2 cellular contexts compared by ENCODE assay signal in the genomic region with DNA sequence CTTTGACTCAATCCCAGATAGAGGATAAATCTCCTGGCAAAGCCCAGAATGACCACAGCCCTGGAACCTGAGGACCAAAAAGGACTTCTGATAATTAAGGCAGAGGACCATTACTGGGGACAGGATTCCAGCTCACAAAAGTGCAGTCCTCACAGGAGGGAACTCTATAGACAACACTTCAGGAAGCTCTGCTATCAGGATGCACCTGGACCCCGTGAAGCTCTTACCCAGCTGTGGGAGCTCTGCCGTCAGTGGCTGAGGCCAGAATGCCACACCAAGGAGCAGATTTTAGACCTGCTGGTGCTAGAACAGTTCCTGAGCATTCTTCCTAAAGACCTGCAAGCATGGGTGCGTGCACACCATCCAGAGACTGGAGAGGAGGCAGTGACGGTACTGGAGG.
TF ChIP-seq lines count a peak whose summit lies in the region.

No MANE protein-coding gene starts in this region.

TF ChIP-seq in SK-N-SH, 30 proteins besides CTCF, POLR2A, EP300 and RAD21 (continued from another document):
- TF ChIP-seq, protein P1, sequence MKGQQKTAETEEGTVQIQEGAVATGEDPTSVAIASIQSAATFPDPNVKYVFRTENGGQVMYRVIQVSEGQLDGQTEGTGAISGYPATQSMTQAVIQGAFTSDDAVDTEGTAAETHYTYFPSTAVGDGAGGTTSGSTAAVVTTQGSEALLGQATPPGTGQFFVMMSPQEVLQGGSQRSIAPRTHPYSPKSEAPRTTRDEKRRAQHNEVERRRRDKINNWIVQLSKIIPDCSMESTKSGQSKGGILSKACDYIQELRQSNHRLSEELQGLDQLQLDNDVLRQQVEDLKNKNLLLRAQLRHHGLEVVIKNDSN (IDR thresholded peaks at IDR 0.05; ENCODE audit: borderline replicate concordance, low read depth), result no peak
- TF ChIP-seq, protein P2, sequence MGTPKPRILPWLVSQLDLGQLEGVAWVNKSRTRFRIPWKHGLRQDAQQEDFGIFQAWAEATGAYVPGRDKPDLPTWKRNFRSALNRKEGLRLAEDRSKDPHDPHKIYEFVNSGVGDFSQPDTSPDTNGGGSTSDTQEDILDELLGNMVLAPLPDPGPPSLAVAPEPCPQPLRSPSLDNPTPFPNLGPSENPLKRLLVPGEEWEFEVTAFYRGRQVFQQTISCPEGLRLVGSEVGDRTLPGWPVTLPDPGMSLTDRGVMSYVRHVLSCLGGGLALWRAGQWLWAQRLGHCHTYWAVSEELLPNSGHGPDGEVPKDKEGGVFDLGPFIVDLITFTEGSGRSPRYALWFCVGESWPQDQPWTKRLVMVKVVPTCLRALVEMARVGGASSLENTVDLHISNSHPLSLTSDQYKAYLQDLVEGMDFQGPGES (IDR thresholded peaks at IDR 0.05; ENCODE audit: low read depth, low read length), result no peak
- no peak for TF ChIP-seq CHD2 (IDR thresholded peaks at IDR 0.05; ENCODE audit: low read length, partially characterized antibody)
- TF ChIP-seq GATA2 (CRISPR knock-in tag; IDR thresholded peaks at IDR 0.05), result no peak
- no peak for TF ChIP-seq TCF12 (IDR thresholded peaks at IDR 0.05)
- no peak for TF ChIP-seq USF2 (IDR thresholded peaks at IDR 0.05; ENCODE audit: borderline replicate concordance, low read depth, low read length)
- TF ChIP-seq EZH2phosphoT487 (IDR thresholded peaks at IDR 0.05; ENCODE audit: borderline replicate concordance, low read depth), result no peak
- no peak for TF ChIP-seq RCOR1 (IDR thresholded peaks at IDR 0.05; ENCODE audit: low read length)
- no peak for TF ChIP-seq GABPA (IDR thresholded peaks at IDR 0.05; ENCODE audit: low read depth)
- TF ChIP-seq TEAD4 (IDR thresholded peaks at IDR 0.05; ENCODE audit: borderline replicate concordance, insufficient read depth), result no peak
- TF ChIP-seq MEF2A (IDR thresholded peaks at IDR 0.05; ENCODE audit: borderline replicate concordance, low read depth), result no peak
- no peak for TF ChIP-seq RXRA (IDR thresholded peaks at IDR 0.05; ENCODE audit: borderline replicate concordance, low read depth)

TF ChIP-seq in SK-N-SH treated with all-trans-retinoic acid at 6 μM for 48 hours, 23 proteins besides CTCF, POLR2A, EP300 and RAD21 (continued from another document):
- TF ChIP-seq ZNF8 (CRISPR knock-in tag; IDR thresholded peaks at IDR 0.05) (no peak), SNAI2 (CRISPR knock-in tag; IDR thresholded peaks at IDR 0.05) (no peak), OSR1 (CRISPR knock-in tag; IDR thresholded peaks at IDR 0.05) (no peak), ESRRG (CRISPR knock-in tag; IDR thresholded peaks at IDR 0.05) (no peak), ZFP3 (CRISPR knock-in tag; IDR thresholded peaks at IDR 0.05) (no peak), ZNF565 (CRISPR knock-in tag; conservative IDR thresholded peaks at IDR 0.05; ENCODE audit: low read depth) (no peak), ARNTL (CRISPR knock-in tag; IDR thresholded peaks at IDR 0.05; ENCODE audit: borderline replicate concordance, low read depth) (no peak), TCF4 (CRISPR knock-in tag; IDR thresholded peaks at IDR 0.05; ENCODE audit: borderline replicate concordance) (no peak), RARB (CRISPR knock-in tag; IDR thresholded peaks at IDR 0.05) (no peak), ZC3H10 (CRISPR knock-in tag; IDR thresholded peaks at IDR 0.05) (no peak)
